12 cellular contexts compared by ENCODE assay signal in the genomic region with DNA sequence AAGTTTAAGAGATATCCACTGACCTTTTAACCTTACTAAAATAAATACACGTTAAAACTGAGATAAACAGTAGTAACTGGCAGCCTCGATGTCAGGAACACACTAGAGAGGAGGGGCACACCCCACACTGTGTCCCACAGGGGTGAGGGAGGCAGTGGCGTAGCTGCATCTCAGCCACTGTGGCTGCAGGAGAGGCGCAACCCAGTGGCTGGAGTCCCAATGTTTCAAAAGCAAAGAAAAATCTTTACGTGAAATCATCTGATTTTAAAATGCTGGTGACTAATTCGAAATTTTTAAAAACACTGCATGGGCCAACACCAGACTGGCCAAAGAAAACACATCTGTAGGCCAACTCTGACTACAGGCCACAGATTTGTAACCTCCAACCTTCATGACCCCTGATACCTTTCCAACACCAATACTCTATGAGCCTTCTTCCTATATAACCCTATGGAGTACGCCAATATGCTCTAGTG. TPM values are rescaled to one million over a fixed set of nuclear protein-coding genes. Genes with fewer than 3 reads are reported as not detected.
DNase-seq lines count a peak whose midpoint lies in the region; ATAC-seq and TF ChIP-seq lines count a peak whose summit lies in the region.
"Had no signal": no experiment of that assay in that cellular context is flagged by ENCODE, and none has a peak within 500 bp of the region (broad histone marks: within the 10 kb centered on the region; RNA-seq: fewer than 3 reads in every experiment).

No MANE protein-coding gene starts in this region.

- H3K9me2 ChIP-seq in SK-N-SH, result no peaks in the 10 kb centered on the region

- H3K9me3 Mint-ChIP-seq in natural killer cell treated with Interleukin-12 subunit alpha and Interleukin-12 subunit beta and Interleukin-15 and Interleukin-18, amount 100 ng/mL, for 72 hours, result no peaks in the 10 kb centered on the region

- H3K79me2 ChIP-seq in SK-N-SH (ENCODE audit: insufficient read depth), result peaks cover 78% of the 10 kb centered on the region
- peaks cover 85% of the 10 kb centered on the region for H3K79me2 ChIP-seq in osteoblast (ENCODE audit: insufficient read depth, low read length)

- H3K4me3 ChIP-seq in AG09309 (ENCODE audit: control insufficient read depth, low read depth, low read length) (no peak overlapping the region), SK-N-SH (ENCODE audit: low read depth in 2 of 2, low read length in 1 of 2) (no peak overlapping the region), gastroesophageal sphincter (no peak overlapping the region), osteoblast (ENCODE audit: insufficient read depth, low read length) (no peak overlapping the region)
- H3K4me3 ChIP-seq: BLaER1 treated with 17β-estradiol and CSF1 and Interleukin-3, amounts not matched to agents 10 nM and 100 nM had no signal

- TF ChIP-seq CTCF in AG09309 (IDR thresholded peaks at IDR 0.05; ENCODE audit: control insufficient read depth, insufficient read depth, low read depth, low read length, missing control alignments) (peak; percentile 16), SK-N-SH (IDR thresholded peaks at IDR 0.05) (no peak; the same call in 1 of the 2 replicates), gastroesophageal sphincter (IDR thresholded peaks at IDR 0.05) (no peak), osteoblast (IDR thresholded peaks at IDR 0.05; ENCODE audit: extremely low read depth, low read depth, low read length) (peak; percentile 11)

- peaks cover 24 to 33% of the 10 kb centered on the region in 2 donors for H3K4me1 Mint-ChIP-seq in natural killer cell treated with Interleukin-12 subunit alpha and Interleukin-12 subunit beta and Interleukin-15 and Interleukin-18, amount 100 ng/mL, for 72 hours (ENCODE audit: low read depth in 2 of 2)

- TF ChIP-seq EP300 in SK-N-SH (IDR thresholded peaks at IDR 0.05; ENCODE audit: borderline replicate concordance in 1 of 2, low read depth in 1 of 2, low read length in 1 of 2) (0 out of 4 replicates have a peak, but pooled peaks of 1 of the 2 experiments have one; percentile 8), gastroesophageal sphincter (IDR thresholded peaks at IDR 0.05) (no peak)

- H2AFZ ChIP-seq in SK-N-SH (ENCODE audit: low read depth), result no peak overlapping the region
- no peak overlapping the region for H2AFZ ChIP-seq in osteoblast (ENCODE audit: low read length)

- CTCF ChIA-PET in SK-N-SH (lab: Yijun Ruan, JAX), result interaction anchor here (1.0 to 2.5 kb wide), 3 partner anchors 13 to 55 kb away, joined by 3 to 12 read pairs (median 3); a partner anchor contains a TSS

- H3K4me2 ChIP-seq in SK-N-SH (peak overlapping the region; percentile 35), osteoblast (ENCODE audit: insufficient read depth, low read length) (peak overlapping the region; percentile 28)

- H3K27ac ChIP-seq in SK-N-SH (ENCODE audit: low read depth in 2 of 2, low read length in 1 of 2), result peak overlapping the region; percentile 68 to 76
- peak overlapping the region; percentile 57 to 74 (median 69) for H3K27ac ChIP-seq in gastroesophageal sphincter
- H3K27ac ChIP-seq in osteoblast (ENCODE audit: low read depth, low read length), result peak overlapping the region; percentile 78

- TF ChIP-seq RAD21 in SK-N-SH (IDR thresholded peaks at IDR 0.05; ENCODE audit: low read length), result no peak

- H3K36me3 ChIP-seq in SK-N-SH (replicated peaks in 1 of 2; ENCODE audit: control insufficient read depth in 1 of 2, insufficient read depth in 2 of 2, low read length in 1 of 2), result peaks cover 7 to 12% of the 10 kb centered on the region in 2 experiments
- no peaks in the 10 kb centered on the region for H3K36me3 ChIP-seq in gastroesophageal sphincter
- H3K36me3 ChIP-seq in osteoblast (ENCODE audit: insufficient read depth, low read length), result peaks cover 29% of the 10 kb centered on the region

- H3F3A ChIP-seq in SK-N-SH (replicated peaks; ENCODE audit: insufficient read depth), result peaks cover 36% of the 10 kb centered on the region

- ATAC-seq in gastroesophageal sphincter, result peak; percentile 77
- no peak for ATAC-seq in natural killer cell treated with Interleukin-12 subunit alpha and Interleukin-12 subunit beta and Interleukin-15 and Interleukin-18, amount 100 ng/mL, for 72 hours

- no peaks in the 10 kb centered on the region for H4K20me1 ChIP-seq in SK-N-SH (ENCODE audit: insufficient read depth)
- no peaks in the 10 kb centered on the region for H4K20me1 ChIP-seq in osteoblast (ENCODE audit: insufficient read depth, low read length)

- DNase-seq in AG09309 (ENCODE audit: low read depth), result no peak
- DNase-seq in SK-N-SH, result peak; percentile 39
- DNase-seq in osteoblast (ENCODE audit: insufficient read length, low spot score, missing footprints), result peak; percentile 91
- no peak for DNase-seq in HPDE6-E6E7 (ENCODE audit: extremely low spot score)
- DNase-seq in putamen (ENCODE audit: low spot score), result no peak
- DNase-seq in stimulated activated CD4-positive, alpha-beta T cell treated with anti-CD3 and anti-CD28 coated beads, Interleukin-2, amount 100 ng/mL, for 48 hours, result no peak
- no peak for DNase-seq in natural killer cell treated with Interleukin-12 subunit alpha and Interleukin-12 subunit beta and Interleukin-15 and Interleukin-18, amount 100 ng/mL, for 72 hours (ENCODE audit: low spot score)
- DNase-seq: amniotic stem cell; NCI-H1048; stimulated activated CD8-positive, alpha-beta memory T cell treated with anti-CD3 and anti-CD28 coated beads, Interleukin-4, amount 100 ng/mL, for 48 hours had no signal

- H3K9me3 ChIP-seq in SK-N-SH (no peaks in the 10 kb centered on the region), gastroesophageal sphincter (no peaks in the 10 kb centered on the region), osteoblast (ENCODE audit: low read depth, low read length) (no peaks in the 10 kb centered on the region)
- H3K9me3 ChIP-seq: BLaER1 treated with 17β-estradiol and CSF1 and Interleukin-3, amounts not matched to agents 10 nM and 100 nM had no signal

- peaks cover 10% of the 10 kb centered on the region for H3K36me3 Mint-ChIP-seq in natural killer cell treated with Interleukin-12 subunit alpha and Interleukin-12 subunit beta and Interleukin-15 and Interleukin-18, amount 100 ng/mL, for 72 hours

- H3K27me3 ChIP-seq in SK-N-SH (ENCODE audit: insufficient read depth) (no peaks in the 10 kb centered on the region), gastroesophageal sphincter (no peaks in the 10 kb centered on the region), osteoblast (ENCODE audit: insufficient read depth, low read length) (no peaks in the 10 kb centered on the region)
- H3K27me3 ChIP-seq: BLaER1 treated with 17β-estradiol and CSF1 and Interleukin-3, amounts not matched to agents 10 nM and 100 nM had no signal

- H3K4me1 ChIP-seq in SK-N-SH (ENCODE audit: control insufficient read depth in 1 of 2, insufficient read depth in 2 of 2, low read depth in 1 of 2, low read length in 1 of 2), result peaks cover 41 to 50% of the 10 kb centered on the region in 2 experiments
- H3K4me1 ChIP-seq in gastroesophageal sphincter, result peaks cover 11 to 63% (median 23%) of the 10 kb centered on the region in 3 donors
- H3K4me1 ChIP-seq in osteoblast (ENCODE audit: insufficient read depth, low read length), result peaks cover 66% of the 10 kb centered on the region

- no peak for TF ChIP-seq POLR2A in gastroesophageal sphincter (IDR thresholded peaks at IDR 0.05)

- no peaks in the 10 kb centered on the region for H3K27me3 Mint-ChIP-seq in natural killer cell treated with Interleukin-12 subunit alpha and Interleukin-12 subunit beta and Interleukin-15 and Interleukin-18, amount 100 ng/mL, for 72 hours

- no peak overlapping the region for H3K27ac Mint-ChIP-seq in natural killer cell treated with Interleukin-12 subunit alpha and Interleukin-12 subunit beta and Interleukin-15 and Interleukin-18, amount 100 ng/mL, for 72 hours

- no peak overlapping the region for H3K4me3 Mint-ChIP-seq in natural killer cell treated with Interleukin-12 subunit alpha and Interleukin-12 subunit beta and Interleukin-15 and Interleukin-18, amount 100 ng/mL, for 72 hours

- WGBS in SK-N-SH (ENCODE audit: low lambda C conversion rate), result 53% methylated on average over 7 of the region's 7 CpGs
- WGBS in gastroesophageal sphincter (ENCODE audit: low coverage in 1 of 2), 2 donors, result 16 to 23% methylated on average over 6 to 7 of the region's 7 CpGs

- POLR2A ChIA-PET in SK-N-SH (lab: Yijun Ruan, JAX), result interaction anchor here (0.7 kb wide), 1 partner anchor 88 kb away, joined by 3 read pairs; no protein-coding TSS in a partner anchor

- no peak overlapping the region; the same call in 1 of the 2 replicates for H3K9ac ChIP-seq in SK-N-SH
- H3K9ac ChIP-seq: BLaER1 treated with 17β-estradiol and CSF1 and Interleukin-3, amounts not matched to agents 10 nM and 100 nM had no signal

TF ChIP-seq in SK-N-SH, 30 proteins besides CTCF, POLR2A, EP300 and RAD21 (continues in another document):
- TF ChIP-seq, protein P1, sequence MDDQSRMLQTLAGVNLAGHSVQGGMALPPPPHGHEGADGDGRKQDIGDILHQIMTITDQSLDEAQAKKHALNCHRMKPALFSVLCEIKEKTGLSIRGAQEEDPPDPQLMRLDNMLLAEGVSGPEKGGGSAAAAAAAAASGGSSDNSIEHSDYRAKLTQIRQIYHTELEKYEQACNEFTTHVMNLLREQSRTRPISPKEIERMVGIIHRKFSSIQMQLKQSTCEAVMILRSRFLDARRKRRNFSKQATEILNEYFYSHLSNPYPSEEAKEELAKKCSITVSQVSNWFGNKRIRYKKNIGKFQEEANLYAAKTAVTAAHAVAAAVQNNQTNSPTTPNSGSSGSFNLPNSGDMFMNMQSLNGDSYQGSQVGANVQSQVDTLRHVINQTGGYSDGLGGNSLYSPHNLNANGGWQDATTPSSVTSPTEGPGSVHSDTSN (IDR thresholded peaks at IDR 0.05), result no peak
- TF ChIP-seq TEAD4 (IDR thresholded peaks at IDR 0.05; ENCODE audit: borderline replicate concordance, insufficient read depth) (no peak), FOXM1 (IDR thresholded peaks at IDR 0.05; ENCODE audit: low read depth) (no peak), SIN3A (IDR thresholded peaks at IDR 0.05; ENCODE audit: borderline replicate concordance, low read depth, low read length) (no peak), CHD2 (IDR thresholded peaks at IDR 0.05; ENCODE audit: low read length, partially characterized antibody) (no peak)
- TF ChIP-seq, protein P2, sequence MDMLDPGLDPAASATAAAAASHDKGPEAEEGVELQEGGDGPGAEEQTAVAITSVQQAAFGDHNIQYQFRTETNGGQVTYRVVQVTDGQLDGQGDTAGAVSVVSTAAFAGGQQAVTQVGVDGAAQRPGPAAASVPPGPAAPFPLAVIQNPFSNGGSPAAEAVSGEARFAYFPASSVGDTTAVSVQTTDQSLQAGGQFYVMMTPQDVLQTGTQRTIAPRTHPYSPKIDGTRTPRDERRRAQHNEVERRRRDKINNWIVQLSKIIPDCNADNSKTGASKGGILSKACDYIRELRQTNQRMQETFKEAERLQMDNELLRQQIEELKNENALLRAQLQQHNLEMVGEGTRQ (IDR thresholded peaks at IDR 0.05; ENCODE audit: borderline replicate concordance, low read depth, low read length), result no peak

RNA-seq across cellular contexts. Expression of a gene that starts 54.7 kb away (rescaled TPM):
- polyA plus RNA-seq in SK-N-SH (2012; rRNA removed), result 26.4 and 36.0 TPM in 2 replicates
- polyA plus RNA-seq in SK-N-SH (2012; cell fraction: cytosol; rRNA removed), result 23.9 and 25.6 TPM in 2 replicates
- polyA plus RNA-seq in SK-N-SH (2012; cell fraction: nucleus; rRNA removed), result 39.6 and 52.6 TPM in 2 replicates
- total RNA-seq in gastroesophageal sphincter (10 to 100 TPM; 16.7 to 34.2 (median 25.0) TPM), osteoblast (129 and 155 TPM in 2 replicates)
- total RNA-seq in natural killer cell treated with Interleukin-12 subunit alpha and Interleukin-12 subunit beta and Interleukin-15 and Interleukin-18, amount 100 ng/mL, for 72 hours, result 1 to 10 TPM; 2.5 to 9.0 TPM

Comparison
In these comparisons a context has a peak if more than half of its experiments do, and no peak if none do; other contexts are left out.
1. DNase-seq: peak in SK-N-SH (single experiment) and osteoblast (single experiment); none in AG09309 (single experiment), HPDE6-E6E7 (single experiment), putamen (single experiment), stimulated activated CD4-positive, alpha-beta T cell treated with anti-CD3 and anti-CD28 coated beads, Interleukin-2, amount 100 ng/mL, for 48 hours (0 of 2) and natural killer cell treated with Interleukin-12 subunit alpha and Interleukin-12 subunit beta and Interleukin-15 and Interleukin-18, amount 100 ng/mL, for 72 hours (single experiment).
2. CTCF ChIP-seq: peak in AG09309 (single experiment) and osteoblast (single experiment); none in SK-N-SH (single experiment) and gastroesophageal sphincter (0 of 4).
3. Peak in every context shown above with its lines, with median percentiles within 50 percentile points of each other: H3K27ac ChIP-seq.